In the genomic region with DNA sequence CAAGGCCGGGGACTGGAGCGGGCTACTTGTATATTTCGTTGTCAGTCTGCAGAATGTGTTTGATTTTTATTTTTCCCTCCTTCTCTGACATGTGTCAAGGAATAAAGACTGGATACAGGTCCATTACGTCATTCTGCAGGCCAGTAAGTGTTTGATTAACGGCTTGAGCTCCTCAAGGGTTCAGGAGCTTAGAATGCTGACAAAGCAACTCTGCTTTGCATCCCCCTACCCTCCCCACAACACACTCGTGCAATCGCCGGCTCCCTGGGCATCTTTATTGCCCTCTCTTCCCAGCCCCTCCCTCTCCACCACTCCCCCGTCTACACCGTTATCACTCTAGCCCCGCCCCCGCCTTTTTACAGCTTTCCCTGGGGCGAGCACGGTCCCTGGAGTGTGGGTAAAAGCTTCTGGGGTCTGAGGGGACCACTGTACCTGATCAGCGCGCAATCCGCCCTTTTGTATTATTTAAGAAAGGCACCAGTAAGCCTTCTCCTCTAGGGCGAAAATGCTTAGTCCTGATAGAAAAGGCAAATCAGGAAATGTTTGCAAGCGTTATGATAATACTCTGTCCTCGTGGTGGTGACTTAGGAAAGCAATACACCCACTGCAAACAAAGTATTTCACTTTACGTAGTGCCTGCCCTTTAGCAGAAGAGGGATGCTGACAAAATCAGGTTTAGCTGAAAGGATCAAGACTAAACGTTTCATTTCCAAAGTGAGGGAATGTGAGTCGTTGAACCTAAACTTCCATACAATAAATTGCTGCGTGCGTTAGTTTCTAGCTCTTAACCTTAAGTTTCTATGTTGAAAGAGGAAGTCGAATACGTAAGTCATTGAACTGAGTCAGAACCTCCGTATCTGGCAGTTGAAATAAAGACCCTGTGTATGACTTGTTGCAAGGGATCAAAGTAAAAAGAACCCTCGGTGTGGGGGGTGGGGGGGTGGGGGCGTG, we compare ENCODE assay signal across 8 cellular contexts. TPM values are rescaled to one million over a fixed set of nuclear protein-coding genes. Genes with fewer than 3 reads are reported as not detected.
DNase-seq lines count a peak whose midpoint lies in the region; ATAC-seq and TF ChIP-seq lines count a peak whose summit lies in the region.

No MANE protein-coding gene starts in this region.

- ATAC-seq in foreskin keratinocyte (no peak), omental fat pad (ENCODE audit: low FRiP score) (peak; percentile 22), GM19397 (IDR thresholded peaks at IDR 0.05; ENCODE audit: unreplicated experiment) (no peak)

- no peak for TF ChIP-seq CTCF in WI38 (IDR thresholded peaks at IDR 0.05; ENCODE audit: low read depth, low read length)
- TF ChIP-seq CTCF in foreskin keratinocyte (conservative IDR thresholded peaks at IDR 0.05), result no peak
- no peak for TF ChIP-seq CTCF in omental fat pad (IDR thresholded peaks at IDR 0.05)

- peak overlapping the region; percentile 61 for H3K4me3 ChIP-seq in WI38 (ENCODE audit: low read depth, low read length)

- peak overlapping the region; percentile 77 to 92 (median 86) for H3K4me3 Mint-ChIP-seq in IgD-negative memory B cell

- H3K4me1 ChIP-seq in foreskin keratinocyte, result peaks cover 7% of the 10 kb centered on the region

- H3K9me3 Mint-ChIP-seq in IgD-negative memory B cell, result no peaks in the 10 kb centered on the region

- DNase-seq in EH (ENCODE audit: low read depth) (peak; percentile 10), foreskin keratinocyte (peak in 1 of 2 donors; percentile 56), omental fat pad (ENCODE audit: low spot score) (peak; percentile 67), NCI-H1048 (lab: John Stamatoyannopoulos, UW) (no peak)
- DNase-seq in activated CD4-positive, CD25-positive, alpha-beta regulatory T cell treated with anti-CD3 and anti-CD28 coated beads, Interleukin-2, amount 50 U/mL, for 72 hours, result no peak

- peak overlapping the region; percentile 71 for H3K27ac ChIP-seq in foreskin keratinocyte

- H3K36me3 Mint-ChIP-seq in IgD-negative memory B cell, result no peaks in the 10 kb centered on the region

- H3K27ac Mint-ChIP-seq in IgD-negative memory B cell, result peak overlapping the region in 1 of 3 donors; percentile 39

- H3K4me1 Mint-ChIP-seq in IgD-negative memory B cell, result peaks cover 13 to 24% (median 18%) of the 10 kb centered on the region in 3 donors

- peaks cover 37% of the 10 kb centered on the region for H3K27me3 Mint-ChIP-seq in IgD-negative memory B cell

- H3K27me3 ChIP-seq in foreskin keratinocyte, result peaks cover 57% of the 10 kb centered on the region

RNA-seq across cellular contexts. Expression of a gene that starts 1.4 kb away (rescaled TPM):
- polyA plus RNA-seq in IgD-negative memory B cell, result 1.3 TPM
- total RNA-seq in foreskin keratinocyte, result 1.7 and 3.7 TPM in 2 replicates
- polyA plus RNA-seq in foreskin keratinocyte, result 0.51 and 1.0 TPM in 2 replicates
- 10 to 100 TPM; 27.9 to 87.0 (median 42.9) TPM for total RNA-seq in omental fat pad

Comparison
In these comparisons a context has a peak if more than half of its experiments do, and no peak if none do; other contexts are left out.
1. DNase-seq: peak in EH (single experiment) and omental fat pad (single experiment); none in NCI-H1048 (single experiment) and activated CD4-positive, CD25-positive, alpha-beta regulatory T cell treated with anti-CD3 and anti-CD28 coated beads, Interleukin-2, amount 50 U/mL, for 72 hours (single experiment).